Comparison of ENCODE assay signal across 14 cellular contexts in genomic region chr15:76183906-76184639, GRCh38.
"Had no signal": no experiment of that assay in that cellular context is flagged by ENCODE, and none has a peak within 500 bp of the region (broad histone marks: within the 10 kb centered on the region; RNA-seq: fewer than 3 reads in every experiment).

No MANE protein-coding gene starts in this region.

- H3K9me3 ChIP-seq: ovary, sigmoid colon, spleen, suprapubic skin had no signal

- FAIRE-seq: endometrium had no signal

- H3K27me3 ChIP-seq: ovary, suprapubic skin had no signal

- H3K27ac Mint-ChIP-seq: activated T-helper 17 cell treated with anti-CD3 and anti-CD28 coated beads, Interleukin-2, amount 50 U/mL, for 72 hours; natural killer cell treated with Interleukin-12 subunit alpha and Interleukin-12 subunit beta and Interleukin-15 and Interleukin-18, amount 100 ng/mL, for 72 hours; stimulated activated naive CD8-positive, alpha-beta T cell treated with anti-CD3 and anti-CD28 coated beads, Interleukin-15, Interleukin-2, amounts not matched to agents 100 ng/mL and 50 ng/mL, for 24 hours; type B pancreatic cell had no signal

- H3K4me3 Mint-ChIP-seq: activated T-helper 17 cell treated with anti-CD3 and anti-CD28 coated beads, Interleukin-2, amount 50 U/mL, for 72 hours; natural killer cell treated with Interleukin-12 subunit alpha and Interleukin-12 subunit beta and Interleukin-15 and Interleukin-18, amount 100 ng/mL, for 72 hours; stimulated activated naive CD8-positive, alpha-beta T cell treated with anti-CD3 and anti-CD28 coated beads, Interleukin-15, Interleukin-2, amounts not matched to agents 100 ng/mL and 50 ng/mL, for 24 hours; type B pancreatic cell had no signal

- H3K36me3 Mint-ChIP-seq: natural killer cell treated with Interleukin-12 subunit alpha and Interleukin-12 subunit beta and Interleukin-15 and Interleukin-18, amount 100 ng/mL, for 72 hours had no signal

- H3K36me3 ChIP-seq: ovary, sigmoid colon, spleen, suprapubic skin had no signal

- H3K9me3 Mint-ChIP-seq: activated T-helper 17 cell treated with anti-CD3 and anti-CD28 coated beads, Interleukin-2, amount 50 U/mL, for 72 hours; natural killer cell treated with Interleukin-12 subunit alpha and Interleukin-12 subunit beta and Interleukin-15 and Interleukin-18, amount 100 ng/mL, for 72 hours; stimulated activated naive CD8-positive, alpha-beta T cell treated with anti-CD3 and anti-CD28 coated beads, Interleukin-15, Interleukin-2, amounts not matched to agents 100 ng/mL and 50 ng/mL, for 24 hours had no signal

- H3K27ac ChIP-seq: ovary, sigmoid colon, spleen, suprapubic skin had no signal

- DNase-seq: activated CD4-positive, alpha-beta T cell treated with anti-CD3 and anti-CD28 coated beads for 1 hour; activated CD4-positive, alpha-beta T cell treated with anti-CD3 and anti-CD28 coated beads, Interleukin-2, amount 50 U/mL, for 4 hours; activated naive CD4-positive, alpha-beta T cell treated with anti-CD3 and anti-CD28 coated beads, Interleukin-2, amount 50 U/mL, for 16 hours; kidney glomerular epithelial cell; ovary; sigmoid colon; spleen; T1000 had no signal

- H3K4me3 ChIP-seq: ovary, sigmoid colon, spleen, suprapubic skin had no signal

- ATAC-seq: activated T-helper 17 cell treated with anti-CD3 and anti-CD28 coated beads, Interleukin-2, amount 50 U/mL, for 72 hours; natural killer cell treated with Interleukin-12 subunit alpha and Interleukin-12 subunit beta and Interleukin-15 and Interleukin-18, amount 100 ng/mL, for 72 hours had no signal

- H3K4me1 ChIP-seq: spleen had no signal
